8 cellular contexts compared by ENCODE assay signal in the genomic region with DNA sequence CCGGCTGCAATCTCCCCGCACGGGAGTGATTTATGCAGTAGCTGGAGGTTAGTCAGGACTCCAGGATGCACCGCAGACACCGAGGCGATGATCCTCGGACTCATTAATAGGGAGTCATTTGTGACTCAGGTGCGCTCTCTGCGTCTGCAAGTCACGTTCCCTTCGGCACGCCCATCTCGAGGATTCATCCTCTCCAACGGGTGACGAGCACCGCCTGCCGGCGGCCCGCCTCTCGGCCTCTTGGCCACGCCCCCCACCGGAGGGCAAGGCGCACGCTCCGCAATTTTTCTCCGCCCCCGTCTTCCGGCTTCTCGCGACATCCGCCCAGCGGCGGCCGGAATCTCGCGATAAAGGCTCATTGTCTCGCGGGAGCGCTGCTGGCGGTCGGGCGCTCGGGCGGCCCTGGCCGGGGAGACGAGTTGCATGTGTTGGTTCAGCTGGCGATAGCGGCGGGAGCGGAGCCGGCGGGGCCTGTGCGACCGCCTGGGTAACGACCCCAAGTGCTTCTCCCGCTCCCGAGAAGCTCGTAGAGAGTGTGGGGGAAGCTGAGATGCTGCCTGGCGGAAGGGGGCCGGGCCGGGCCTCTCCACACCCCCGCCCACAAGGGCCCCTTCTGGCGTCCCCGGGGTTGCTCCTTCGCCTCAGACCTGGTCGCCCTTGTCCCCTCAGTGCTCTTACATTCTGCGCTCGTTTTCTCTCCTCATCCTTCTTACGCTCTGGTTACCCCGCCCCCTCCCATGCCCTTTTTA. TPM values are rescaled to one million over a fixed set of nuclear protein-coding genes. Genes with fewer than 3 reads are reported as not detected.
DNase-seq lines count a peak whose midpoint lies in the region; ATAC-seq and TF ChIP-seq lines count a peak whose summit lies in the region.

Gene DENR (plus strand): TSS at position 361 of the 749 bp plus-strand sequence. CDS start 878 bp downstream, outside the sequence.

- peak within 1 kb of the TSS; percentile 56 for H2AFZ ChIP-seq in smooth muscle cell (ENCODE audit: low read depth)

- peak within 1 kb of the TSS; percentile 97 for H3K4me3 Mint-ChIP-seq in WTC11

- H3K4me1 ChIP-seq in smooth muscle cell (ENCODE audit: low read depth) = peaks cover 15% of the 10 kb centered on the region

- no peaks in the 10 kb centered on the region for H4K20me1 ChIP-seq in smooth muscle cell (ENCODE audit: low read depth)

- peak within 1 kb of the TSS; percentile 87 for H3K4me3 ChIP-seq in AG09309 (ENCODE audit: control insufficient read depth, low read depth, low read length)
- peak within 1 kb of the TSS; percentile 88 to 93 for H3K4me3 ChIP-seq in cardiac fibroblast (replicated peaks in 1 of 2; ENCODE audit: low read depth in 2 of 2, low read length in 2 of 2)
- peak within 1 kb of the TSS; percentile 79 for H3K4me3 ChIP-seq in smooth muscle cell

- peaks cover 35% of the 10 kb centered on the region for H3K4me1 Mint-ChIP-seq in WTC11

- H3K27ac ChIP-seq in smooth muscle cell (ENCODE audit: low read depth) = peak within 1 kb of the TSS; percentile 80

- H3K4me2 ChIP-seq in smooth muscle cell = peak within 1 kb of the TSS; percentile 86

- H3F3A ChIP-seq in smooth muscle cell (ENCODE audit: low read depth) = no peaks in the 10 kb centered on the region

- ATAC-seq in GM18909 (IDR thresholded peaks at IDR 0.05; ENCODE audit: poor library complexity, unreplicated experiment) (peak; percentile 95), HG03175 (IDR thresholded peaks at IDR 0.05; ENCODE audit: unreplicated experiment) (peak; percentile 91), WTC11 (peak; percentile 87)

- TF ChIP-seq CTCF in AG09309 (IDR thresholded peaks at IDR 0.05; ENCODE audit: control insufficient read depth, insufficient read depth, low read depth, low read length, missing control alignments) (peak; percentile 93), WTC11 (IDR thresholded peaks at IDR 0.05) (peak; percentile 48; the same call in 1 of the 2 replicates), cardiac fibroblast (IDR thresholded peaks at IDR 0.05; ENCODE audit: low read depth, low read length) (peak; percentile 81), smooth muscle cell (IDR thresholded peaks at IDR 0.05; ENCODE audit: borderline replicate concordance, insufficient read depth, poor library complexity, severe bottlenecking) (peak; percentile 60)

- H3K27ac Mint-ChIP-seq in WTC11 = peak within 1 kb of the TSS; percentile 99

- peaks cover 45% of the 10 kb centered on the region for H3K79me2 ChIP-seq in smooth muscle cell (ENCODE audit: low read depth)

- no peaks in the 10 kb centered on the region for H3K27me3 ChIP-seq in smooth muscle cell (ENCODE audit: low read depth)

- H3K36me3 ChIP-seq in smooth muscle cell (ENCODE audit: low read depth) = peaks cover 5% of the 10 kb centered on the region

- H3K9me3 Mint-ChIP-seq in WTC11 = peaks cover 4% of the 10 kb centered on the region

- POLR2A ChIA-PET in WTC11 (lab: Charles Lee) = interaction anchor here (0.6 kb wide), 1 partner anchor 332 kb away, joined by 3 read pairs; no protein-coding TSS in a partner anchor

- H3K9ac ChIP-seq in smooth muscle cell (ENCODE audit: low read depth) = peak within 1 kb of the TSS; percentile 95

- CTCF ChIA-PET in WTC11 (lab: Charles Lee) = interaction anchor here (0.7 to 1.7 kb wide), 4 partner anchors 92 to 526 kb away, joined by 3 to 16 read pairs (median 4); no protein-coding TSS in a partner anchor

- peaks cover 39% of the 10 kb centered on the region for H3K36me3 Mint-ChIP-seq in WTC11

- no peaks in the 10 kb centered on the region for H3K9me3 ChIP-seq in smooth muscle cell (replicated peaks; ENCODE audit: low read depth)

- DNase-seq in AG09309 (ENCODE audit: low read depth) (peak; percentile 82), NCI-H2227 treated with DMSO at 0.1 percent for 48 hours (lab: John Stamatoyannopoulos, UW) (peak; percentile 97), WTC11 (ENCODE audit: low spot score) (peak; percentile 100), cardiac fibroblast (ENCODE audit: low read depth in 2 of 2) (peak; percentile 97 to 99), iPS-NIHi7 (ENCODE audit: extremely low spot score) (peak; percentile 95), smooth muscle cell (lab: John Stamatoyannopoulos, UW; ENCODE audit: unreplicated experiment) (peak; percentile 96)

- WGBS in smooth muscle cell (ENCODE audit: low lambda C conversion rate) = 1% methylated on average over 58 of the region's 70 CpGs

- H3K27me3 Mint-ChIP-seq in WTC11 (ENCODE audit: low read depth) = no peaks in the 10 kb centered on the region

TF ChIP-seq in WTC11, 78 proteins besides CTCF, POLR2A, EP300 and RAD21 (continues in another document):
- no peak for TF ChIP-seq GTF2I (CRISPR knock-in tag; conservative IDR thresholded peaks at IDR 0.05)
- TF ChIP-seq FOXK1 (CRISPR knock-in tag; IDR thresholded peaks at IDR 0.05) = peak; percentile 53; the same call in 1 of the 2 replicates
- TF ChIP-seq USF2 (CRISPR knock-in tag; IDR thresholded peaks at IDR 0.05) = peak; percentile 78
- no peak; the same call in 1 of the 2 replicates for TF ChIP-seq CREM (CRISPR knock-in tag; IDR thresholded peaks at IDR 0.05)
- peak; percentile 67 for TF ChIP-seq GABPB1 (CRISPR knock-in tag; IDR thresholded peaks at IDR 0.05)
- TF ChIP-seq, protein P1, sequence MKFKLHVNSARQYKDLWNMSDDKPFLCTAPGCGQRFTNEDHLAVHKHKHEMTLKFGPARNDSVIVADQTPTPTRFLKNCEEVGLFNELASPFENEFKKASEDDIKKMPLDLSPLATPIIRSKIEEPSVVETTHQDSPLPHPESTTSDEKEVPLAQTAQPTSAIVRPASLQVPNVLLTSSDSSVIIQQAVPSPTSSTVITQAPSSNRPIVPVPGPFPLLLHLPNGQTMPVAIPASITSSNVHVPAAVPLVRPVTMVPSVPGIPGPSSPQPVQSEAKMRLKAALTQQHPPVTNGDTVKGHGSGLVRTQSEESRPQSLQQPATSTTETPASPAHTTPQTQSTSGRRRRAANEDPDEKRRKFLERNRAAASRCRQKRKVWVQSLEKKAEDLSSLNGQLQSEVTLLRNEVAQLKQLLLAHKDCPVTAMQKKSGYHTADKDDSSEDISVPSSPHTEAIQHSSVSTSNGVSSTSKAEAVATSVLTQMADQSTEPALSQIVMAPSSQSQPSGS (CRISPR knock-in tag; IDR thresholded peaks at IDR 0.05; ENCODE audit: borderline replicate concordance, low read depth) = no peak
- TF ChIP-seq, protein P2, sequence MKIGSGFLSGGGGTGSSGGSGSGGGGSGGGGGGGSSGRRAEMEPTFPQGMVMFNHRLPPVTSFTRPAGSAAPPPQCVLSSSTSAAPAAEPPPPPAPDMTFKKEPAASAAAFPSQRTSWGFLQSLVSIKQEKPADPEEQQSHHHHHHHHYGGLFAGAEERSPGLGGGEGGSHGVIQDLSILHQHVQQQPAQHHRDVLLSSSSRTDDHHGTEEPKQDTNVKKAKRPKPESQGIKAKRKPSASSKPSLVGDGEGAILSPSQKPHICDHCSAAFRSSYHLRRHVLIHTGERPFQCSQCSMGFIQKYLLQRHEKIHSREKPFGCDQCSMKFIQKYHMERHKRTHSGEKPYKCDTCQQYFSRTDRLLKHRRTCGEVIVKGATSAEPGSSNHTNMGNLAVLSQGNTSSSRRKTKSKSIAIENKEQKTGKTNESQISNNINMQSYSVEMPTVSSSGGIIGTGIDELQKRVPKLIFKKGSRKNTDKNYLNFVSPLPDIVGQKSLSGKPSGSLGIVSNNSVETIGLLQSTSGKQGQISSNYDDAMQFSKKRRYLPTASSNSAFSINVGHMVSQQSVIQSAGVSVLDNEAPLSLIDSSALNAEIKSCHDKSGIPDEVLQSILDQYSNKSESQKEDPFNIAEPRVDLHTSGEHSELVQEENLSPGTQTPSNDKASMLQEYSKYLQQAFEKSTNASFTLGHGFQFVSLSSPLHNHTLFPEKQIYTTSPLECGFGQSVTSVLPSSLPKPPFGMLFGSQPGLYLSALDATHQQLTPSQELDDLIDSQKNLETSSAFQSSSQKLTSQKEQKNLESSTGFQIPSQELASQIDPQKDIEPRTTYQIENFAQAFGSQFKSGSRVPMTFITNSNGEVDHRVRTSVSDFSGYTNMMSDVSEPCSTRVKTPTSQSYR (CRISPR knock-in tag; IDR thresholded peaks at IDR 0.05) = no peak
- TF ChIP-seq, protein P3, sequence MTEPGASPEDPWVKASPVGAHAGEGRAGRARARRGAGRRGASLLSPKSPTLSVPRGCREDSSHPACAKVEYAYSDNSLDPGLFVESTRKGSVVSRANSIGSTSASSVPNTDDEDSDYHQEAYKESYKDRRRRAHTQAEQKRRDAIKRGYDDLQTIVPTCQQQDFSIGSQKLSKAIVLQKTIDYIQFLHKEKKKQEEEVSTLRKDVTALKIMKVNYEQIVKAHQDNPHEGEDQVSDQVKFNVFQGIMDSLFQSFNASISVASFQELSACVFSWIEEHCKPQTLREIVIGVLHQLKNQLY (CRISPR knock-in tag; IDR thresholded peaks at IDR 0.05) = no peak
- no peak for TF ChIP-seq OVOL2 (CRISPR knock-in tag; IDR thresholded peaks at IDR 0.05; ENCODE audit: borderline replicate concordance)
- TF ChIP-seq SMAD3 (CRISPR knock-in tag; IDR thresholded peaks at IDR 0.05; ENCODE audit: borderline replicate concordance) = peak; percentile 72; the same call in 1 of the 2 replicates
- TF ChIP-seq TEAD4 (CRISPR knock-in tag; IDR thresholded peaks at IDR 0.05) = no peak
- 0 out of 2 replicates have a peak, but pooled peaks have one; percentile 4 for TF ChIP-seq CREB1 (CRISPR knock-in tag; IDR thresholded peaks at IDR 0.05)
- TF ChIP-seq, protein P4, sequence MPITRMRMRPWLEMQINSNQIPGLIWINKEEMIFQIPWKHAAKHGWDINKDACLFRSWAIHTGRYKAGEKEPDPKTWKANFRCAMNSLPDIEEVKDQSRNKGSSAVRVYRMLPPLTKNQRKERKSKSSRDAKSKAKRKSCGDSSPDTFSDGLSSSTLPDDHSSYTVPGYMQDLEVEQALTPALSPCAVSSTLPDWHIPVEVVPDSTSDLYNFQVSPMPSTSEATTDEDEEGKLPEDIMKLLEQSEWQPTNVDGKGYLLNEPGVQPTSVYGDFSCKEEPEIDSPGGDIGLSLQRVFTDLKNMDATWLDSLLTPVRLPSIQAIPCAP (CRISPR knock-in tag; IDR thresholded peaks at IDR 0.05) = no peak

RNA-seq across cellular contexts. Expression of gene DENR, which starts in this region (rescaled TPM):
- 66.5 to 81.5 TPM (median 70.8 TPM) in 3 replicates for total RNA-seq in WTC11 (2021)
- total RNA-seq in smooth muscle cell = 32.5 and 36.3 TPM in 2 replicates
- 49.7 and 55.5 TPM in 2 replicates for polyA plus RNA-seq in smooth muscle cell

Comparison
In these comparisons a context has a peak if more than half of its experiments do, and no peak if none do; other contexts are left out.
1. Peak in every context shown above with its lines: DNase-seq, ATAC-seq, H3K4me3 ChIP-seq and H3K27ac ChIP-seq.